Comparison of ENCODE assay signal across 10 cellular contexts in genomic region chrX:68599256-68600152, GRCh38. TPM values are rescaled to one million over a fixed set of nuclear protein-coding genes. Genes with fewer than 3 reads are reported as not detected.
DNase-seq lines count a peak whose midpoint lies in the region; ATAC-seq and TF ChIP-seq lines count a peak whose summit lies in the region.
"Had no signal": no experiment of that assay in that cellular context is flagged by ENCODE, and none has a peak within 500 bp of the region (broad histone marks: within the 10 kb centered on the region; RNA-seq: fewer than 3 reads in every experiment).

No MANE protein-coding gene starts in this region.

- intact Hi-C loops in psoas muscle (cut with DNase I): loop anchor here in 1 of 2 donors (5.0 kb wide), 1 partner anchor 113 kb away; no protein-coding TSS in a partner anchor

- WGBS in psoas muscle, 3 donors: 62 to 67% (median 64%) methylated on average over 3 of the region's 3 CpGs

- no peaks in the 10 kb centered on the region for H3K36me3 ChIP-seq in psoas muscle (ENCODE audit: insufficient read depth in 1 of 2, low read depth in 1 of 2)

- H3K27ac ChIP-seq in psoas muscle: no peak overlapping the region

- TF ChIP-seq CTCF in epithelial cell of proximal tubule (conservative IDR thresholded peaks at IDR 0.05; ENCODE audit: low read depth, low read length) (peak; percentile 66), psoas muscle (IDR thresholded peaks at IDR 0.05) (peak; percentile 71), GM10248 (IDR thresholded peaks at IDR 0.05; ENCODE audit: control extremely low read depth, extremely low read depth, low read depth, missing control alignments) (no peak)

- POLR2A ChIA-PET in GM10248 (lab: Yijun Ruan, JAX): no interaction called here

- DNase-seq in DMS53 (lab: John Stamatoyannopoulos, UW) (peak; percentile 19), DMS53 treated with DMSO at 0.1 percent for 48 hours (lab: John Stamatoyannopoulos, UW; ENCODE audit: unreplicated experiment) (no peak), NAMALWA (ENCODE audit: low spot score) (peak; percentile 26), epithelial cell of proximal tubule (ENCODE audit: low read depth) (no peak), psoas muscle (no peak), GM10248 (ENCODE audit: extremely low spot score) (no peak)
- DNase-seq: NCI-H446 treated with DMSO at 0.1 percent for 48 hours; stimulated activated naive CD4-positive, alpha-beta T cell treated with Interleukin-2 at 50 U/mL for 16 hours had no signal

- peaks cover 9% of the 10 kb centered on the region for H3K9me3 ChIP-seq in psoas muscle

- peaks cover 0 to 7% (median 2%) of the 10 kb centered on the region in 3 donors for H3K27me3 ChIP-seq in psoas muscle (ENCODE audit: insufficient read depth in 3 of 3, low read length in 2 of 3)

- CTCF ChIA-PET in GM10248 (lab: Yijun Ruan, JAX): interaction anchor here (1.1 to 1.3 kb wide), 3 partner anchors 12 to 44 kb away, joined by 3 to 4 read pairs (median 3); no protein-coding TSS in a partner anchor

- no peaks in the 10 kb centered on the region for H3K4me1 ChIP-seq in psoas muscle

- no peak overlapping the region for H3K4me3 ChIP-seq in epithelial cell of proximal tubule (ENCODE audit: low read depth, low read length)
- no peak overlapping the region for H3K4me3 ChIP-seq in psoas muscle

- ATAC-seq in psoas muscle: no peak
- ATAC-seq in HG03039 (IDR thresholded peaks at IDR 0.05; ENCODE audit: unreplicated experiment): no peak
- no peak for ATAC-seq in HG03378 (IDR thresholded peaks at IDR 0.05; ENCODE audit: unreplicated experiment)

RNA-seq across cellular contexts. Expression of gene STARD8, which starts 48.0 kb away (rescaled TPM):
- 7.7 and 9.5 TPM in 2 replicates for total RNA-seq in epithelial cell of proximal tubule
- total RNA-seq in psoas muscle: 10 to 100 TPM in 2 of 4 donors, 1 to 10 TPM in 2; 8.2 to 15.8 (median 11.5) TPM
- 10 to 100 TPM in 1 of 3 donors, 1 to 10 TPM in 2; 4.2 to 25.8 (median 5.0) TPM for polyA plus RNA-seq in psoas muscle

Comparison
In these comparisons a context has a peak if more than half of its experiments do, and no peak if none do; other contexts are left out.
1. DNase-seq: peak in DMS53 (single experiment) and NAMALWA (single experiment); none in DMS53 treated with DMSO at 0.1 percent for 48 hours (single experiment), epithelial cell of proximal tubule (single experiment), psoas muscle (0 of 2) and GM10248 (single experiment).